ENCODE assay signal across 12 cellular contexts in genomic region chr2:214127178-214127970, GRCh38.
DNase-seq lines count a peak whose midpoint lies in the region; ATAC-seq and TF ChIP-seq lines count a peak whose summit lies in the region.
"Had no signal": no experiment of that assay in that cellular context is flagged by ENCODE, and none has a peak within 500 bp of the region (broad histone marks: within the 10 kb centered on the region; RNA-seq: fewer than 3 reads in every experiment).

No MANE protein-coding gene starts in this region.

- no peak overlapping the region for H4K8ac ChIP-seq in trophoblast cell (ENCODE audit: low read depth, low read length)

- no peaks in the 10 kb centered on the region for H3K27me3 ChIP-seq in RWPE2 (ENCODE audit: insufficient read depth, poor library complexity, severe bottlenecking)
- no peaks in the 10 kb centered on the region for H3K27me3 ChIP-seq in trophoblast cell (ENCODE audit: insufficient read depth, low read length)

- H3K9ac ChIP-seq in trophoblast cell (ENCODE audit: low read length): no peak overlapping the region

- no peaks in the 10 kb centered on the region for H3K79me2 ChIP-seq in trophoblast cell (ENCODE audit: control insufficient read depth, insufficient read depth, low read length, poor library complexity)

- H3K9me3 ChIP-seq in RWPE2 (ENCODE audit: severe bottlenecking) (no peaks in the 10 kb centered on the region), trophoblast cell (ENCODE audit: insufficient read depth, low read depth, low read length) (no peaks in the 10 kb centered on the region)

- no peak overlapping the region for H4K91ac ChIP-seq in trophoblast cell (ENCODE audit: low read depth, low read length)

- H3K4me2 ChIP-seq in trophoblast cell (ENCODE audit: low read length): no peak overlapping the region

- peak overlapping the region; percentile 61 for H2BK12ac ChIP-seq in trophoblast cell (ENCODE audit: low read length)

- no peak overlapping the region for H2AK5ac ChIP-seq in trophoblast cell (ENCODE audit: low read length)

- H2BK5ac ChIP-seq in trophoblast cell (ENCODE audit: low read depth, low read length, poor library complexity): no peak overlapping the region

- no CpG with 5 or more reads among the region's 1 CpG for WGBS in trophoblast cell (ENCODE audit: extremely low coverage, insufficient coverage, insufficient read length)

- no peak for TF ChIP-seq CTCF in RWPE2 (IDR thresholded peaks at IDR 0.05; ENCODE audit: poor library complexity, severe bottlenecking)
- no peak for TF ChIP-seq CTCF in fibroblast of the aortic adventitia (IDR thresholded peaks at IDR 0.05; ENCODE audit: insufficient read depth, low read length)

- ATAC-seq in RWPE2 (ENCODE audit: low read depth): peak; percentile 88
- ATAC-seq in GM19455 (IDR thresholded peaks at IDR 0.05; ENCODE audit: unreplicated experiment): no peak

- H3K4me3 ChIP-seq in RWPE2 (ENCODE audit: severe bottlenecking) (no peak overlapping the region), fibroblast of the aortic adventitia (ENCODE audit: low read depth, low read length) (no peak overlapping the region), trophoblast cell (ENCODE audit: low read depth, low read length) (no peak overlapping the region)

- H3K27ac ChIP-seq in RWPE2 (ENCODE audit: poor library complexity, severe bottlenecking) (peak overlapping the region; percentile 55), trophoblast cell (ENCODE audit: low read depth, low read length) (no peak overlapping the region)
- H3K27ac ChIP-seq: HL-60 had no signal

- H3K4ac ChIP-seq in trophoblast cell (ENCODE audit: low read depth, low read length): no peak overlapping the region

- H3K18ac ChIP-seq in trophoblast cell (ENCODE audit: low read length): no peak overlapping the region

- H3K14ac ChIP-seq in trophoblast cell (ENCODE audit: low read length): no peak overlapping the region

- H3K23ac ChIP-seq in trophoblast cell (ENCODE audit: low read length): no peak overlapping the region

- H2BK120ac ChIP-seq in trophoblast cell (ENCODE audit: insufficient read depth, low read length, poor library complexity): no peak overlapping the region

- H3K4me1 ChIP-seq in RWPE2 (ENCODE audit: insufficient read depth, poor library complexity, severe bottlenecking): peaks cover 26% of the 10 kb centered on the region
- peaks cover 0 to 7% of the 10 kb centered on the region in 2 experiments for H3K4me1 ChIP-seq in trophoblast cell (ENCODE audit: control insufficient read depth in 1 of 2, insufficient read depth in 2 of 2, low read length in 2 of 2)

- H2AFZ ChIP-seq in trophoblast cell (ENCODE audit: insufficient read depth, low read length, poor library complexity): no peak overlapping the region

- peak; percentile 65 for DNase-seq in GM04503 (ENCODE audit: low read depth)
- no peak for DNase-seq in RWPE2 (ENCODE audit: low spot score)
- peak; percentile 53 for DNase-seq in fibroblast of the aortic adventitia (ENCODE audit: low read depth)
- no peak for DNase-seq in trophoblast cell
- DNase-seq in NCI-H1092 (lab: John Stamatoyannopoulos, UW): no peak
- no peak for DNase-seq in SW480 (ENCODE audit: low spot score)
- no peak for DNase-seq in stimulated activated CD4-positive, alpha-beta T cell treated with anti-CD3 and anti-CD28 coated beads, Interleukin-2, amount 100 ng/mL, for 24 hours
- DNase-seq: central memory CD4-positive, alpha-beta T cell; DMS53; stimulated activated CD4-positive, alpha-beta T cell treated with anti-CD3 and anti-CD28 coated beads, Interleukin-12 subunit alpha, Interleukin-12 subunit beta, amount 100 ng/mL, for 4 hours had no signal

- H4K12ac ChIP-seq in trophoblast cell (ENCODE audit: low read depth, low read length): no peak overlapping the region

- H3K79me1 ChIP-seq in trophoblast cell (ENCODE audit: low read length): peaks cover 2% of the 10 kb centered on the region

- H3K36me3 ChIP-seq in RWPE2 (ENCODE audit: low read depth) (no peaks in the 10 kb centered on the region), trophoblast cell (ENCODE audit: control insufficient read depth in 1 of 2, insufficient read depth in 2 of 2, low read length in 2 of 2) (no peaks in the 10 kb centered on the region)

Comparison
In these comparisons a context has a peak if more than half of its experiments do, and no peak if none do; other contexts are left out.
1. DNase-seq: peak in GM04503 (single experiment) and fibroblast of the aortic adventitia (single experiment); none in RWPE2 (single experiment), trophoblast cell (0 of 2), NCI-H1092 (single experiment), SW480 (single experiment) and stimulated activated CD4-positive, alpha-beta T cell treated with anti-CD3 and anti-CD28 coated beads, Interleukin-2, amount 100 ng/mL, for 24 hours (0 of 2).